8 cellular contexts compared by ENCODE assay signal in genomic region chr17:42133461-42134041, GRCh38. TPM values are rescaled to one million over a fixed set of nuclear protein-coding genes. Genes with fewer than 3 reads are reported as not detected.
DNase-seq lines count a peak whose midpoint lies in the region; ATAC-seq and TF ChIP-seq lines count a peak whose summit lies in the region.

No MANE protein-coding gene starts in this region.

- H3K27me3 Mint-ChIP-seq in endothelial cell (ENCODE audit: unreplicated experiment), result peaks cover 11% of the 10 kb centered on the region

- TF ChIP-seq CTCF in GM12865 (IDR thresholded peaks at IDR 0.05; ENCODE audit: insufficient read depth, low read depth, low read length, missing control alignments) (no peak), Peyer's patch (IDR thresholded peaks at IDR 0.05) (no peak), endothelial cell (IDR thresholded peaks at IDR 0.05; ENCODE audit: unreplicated experiment) (no peak)

- H3K36me3 Mint-ChIP-seq in endothelial cell (ENCODE audit: low read depth, unreplicated experiment), result peaks cover 26% of the 10 kb centered on the region

- H3K9me3 ChIP-seq in Peyer's patch (no peaks in the 10 kb centered on the region), MG63 (no peaks in the 10 kb centered on the region)

- H3K4me3 ChIP-seq in GM12865 (ENCODE audit: low read depth, low read length) (no peak overlapping the region), Peyer's patch (no peak overlapping the region), MG63 (no peak overlapping the region)

- H3K27me3 ChIP-seq in Peyer's patch (no peaks in the 10 kb centered on the region), MG63 (no peaks in the 10 kb centered on the region)

- no peaks in the 10 kb centered on the region for H3K9me3 Mint-ChIP-seq in endothelial cell (ENCODE audit: unreplicated experiment)

- no peak for TF ChIP-seq POLR2A in Peyer's patch (IDR thresholded peaks at IDR 0.05)

- peak overlapping the region; percentile 79 for H3K27ac Mint-ChIP-seq in endothelial cell (ENCODE audit: unreplicated experiment)

- peak; percentile 80 for ATAC-seq in HG02981 (IDR thresholded peaks at IDR 0.05; ENCODE audit: unreplicated experiment)

- H3K4me1 ChIP-seq in Peyer's patch, result peaks cover 3 to 79% (median 42%) of the 10 kb centered on the region in 4 donors

- H3K27ac ChIP-seq in Peyer's patch, result peak overlapping the region; percentile 75 to 86 (median 77)

- peaks cover 0 to 28% (median 2%) of the 10 kb centered on the region in 3 donors for H3K36me3 ChIP-seq in Peyer's patch
- peaks cover 70% of the 10 kb centered on the region for H3K36me3 ChIP-seq in MG63

- DNase-seq in GM12865 (ENCODE audit: low read depth) (peak; percentile 81), Peyer's patch (peak; percentile 49 to 93 (median 92)), endothelial cell (ENCODE audit: low spot score) (no peak), KG1 (lab: John Stamatoyannopoulos, UW) (no peak), Kasumi-1 (lab: John Stamatoyannopoulos, UW) (no peak), MG63 (no peak)
- DNase-seq in stimulated activated naive CD4-positive, alpha-beta T cell treated with Interleukin-2 at 50 U/mL for 16 hours (lab: John Stamatoyannopoulos, UW), result peak; percentile 8

- peaks cover 70% of the 10 kb centered on the region for H3K4me1 Mint-ChIP-seq in endothelial cell (ENCODE audit: unreplicated experiment)

- H3K4me3 Mint-ChIP-seq in endothelial cell (ENCODE audit: unreplicated experiment), result no peak overlapping the region

RNA-seq across cellular contexts. Expression of gene HSPB9, which starts 10.9 kb away (rescaled TPM):
- not detected for total RNA-seq in Peyer's patch
- total RNA-seq in endothelial cell (ENCODE audit: unreplicated experiment), result not detected
- total RNA-seq in MG63 (2014; rRNA removed; shearing (Covaris generic); ENCODE audit: low replicate concordance), result not detected in 2 replicates

RNA-seq across cellular contexts. Expression of gene KAT2A, which starts 12.4 kb away (rescaled TPM):
- total RNA-seq in Peyer's patch (100 to 1,000 TPM in 1 of 4 donors, 10 to 100 TPM in 2, 1 to 10 TPM in 1; 9.8 to 172 (median 38.4) TPM), endothelial cell (ENCODE audit: unreplicated experiment) (22.8 TPM)
- total RNA-seq in MG63 (2014; rRNA removed; shearing (Covaris generic); ENCODE audit: low replicate concordance), result 30.5 and 47.4 TPM in 2 replicates

RNA-seq across cellular contexts. Expression of gene DHX58, which starts 21.0 kb away (rescaled TPM):
- total RNA-seq in Peyer's patch (10 to 100 TPM; 12.8 to 24.8 (median 18.4) TPM), endothelial cell (ENCODE audit: unreplicated experiment) (0.41 TPM)
- 1.0 and 3.2 TPM in 2 replicates for total RNA-seq in MG63 (2014; rRNA removed; shearing (Covaris generic); ENCODE audit: low replicate concordance)

RNA-seq across cellular contexts. Expression of gene RAB5C, which starts 21.2 kb away (rescaled TPM):
- total RNA-seq in Peyer's patch (100 to 1,000 TPM in 2 of 4 donors, 10 to 100 TPM in 2; 80.9 to 153 (median 116) TPM), endothelial cell (ENCODE audit: unreplicated experiment) (144 TPM)
- total RNA-seq in MG63 (2014; rRNA removed; shearing (Covaris generic); ENCODE audit: low replicate concordance), result 125 and 198 TPM in 2 replicates

RNA-seq across cellular contexts. Expression of gene ZNF385C, which starts 35.3 kb away (rescaled TPM):
- total RNA-seq in Peyer's patch (1 to 10 TPM in 1 of 4 donors, under 1 TPM in 1, not detected in 2; 0.53 to 1.3 TPM), endothelial cell (ENCODE audit: unreplicated experiment) (1.3 TPM)
- not detected in 2 replicates for total RNA-seq in MG63 (2014; rRNA removed; shearing (Covaris generic); ENCODE audit: low replicate concordance)

Comparison
In these comparisons a context has a peak if more than half of its experiments do, and no peak if none do; other contexts are left out.
1. DNase-seq: peak in GM12865 (single experiment), Peyer's patch (3 of 3) and stimulated activated naive CD4-positive, alpha-beta T cell treated with Interleukin-2 at 50 U/mL for 16 hours (single experiment); none in endothelial cell (single experiment), KG1 (single experiment), Kasumi-1 (0 of 2) and MG63 (single experiment).